ENCODE assay signal across 26 cellular contexts in the genomic region with DNA sequence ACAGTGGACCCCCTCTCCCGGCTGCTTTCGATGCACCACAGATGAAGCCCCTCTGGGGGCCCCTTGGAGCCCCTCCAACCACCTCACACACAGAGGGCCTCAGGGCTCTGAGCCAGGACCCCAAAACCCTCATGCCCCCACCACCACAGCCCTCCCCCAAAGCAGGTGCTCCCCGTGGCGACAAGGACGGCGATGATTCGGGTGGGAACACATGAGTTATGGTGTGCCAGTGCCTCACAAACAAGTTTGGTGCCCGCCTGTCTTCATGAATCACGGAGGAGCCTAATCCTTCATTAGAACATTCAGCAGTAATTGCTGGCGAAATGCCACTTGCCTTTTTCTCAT.
"Had no signal": no experiment of that assay in that cellular context is flagged by ENCODE, and none has a peak within 500 bp of the region (broad histone marks: within the 10 kb centered on the region; RNA-seq: fewer than 3 reads in every experiment).

No MANE protein-coding gene starts in this region.

- H3K4me1 Mint-ChIP-seq: immature natural killer cell had no signal

- H3K9me3 Mint-ChIP-seq: effector memory CD8-positive, alpha-beta T cell; stimulated activated effector memory CD8-positive, alpha-beta T cell treated with anti-CD3 and anti-CD28 coated beads, Interleukin-12 subunit alpha, Interleukin-12 subunit beta, amount 100 ng/mL, for 72 hours; type B pancreatic cell had no signal

- DNase-seq: effector memory CD8-positive, alpha-beta T cell; erythroblast; immature natural killer cell; left ventricle myocardium superior; lower lobe of right lung; mesenchymal stem cell; mucosa of descending colon; naive thymus-derived CD4-positive, alpha-beta T cell; stimulated activated CD4-positive, alpha-beta T cell treated with anti-CD3 and anti-CD28 coated beads, Interleukin-2, amount 100 ng/mL, for 24 hours; stimulated activated CD4-positive, alpha-beta T cell treated with anti-CD3 and anti-CD28 coated beads, Interleukin-4, amount 100 ng/mL, for 24 hours; stimulated activated naive CD4-positive, alpha-beta T cell treated with Interleukin-2 at 50 U/mL for 16 hours; stomach; testis; tibial artery had no signal

- H3K27me3 ChIP-seq: neural progenitor cell, right atrium auricular region, testis, tibial artery had no signal

- H3K27ac ChIP-seq: coronary artery, lower lobe of right lung, neural progenitor cell, prostate gland, right atrium auricular region, stomach, testis, tibial artery had no signal

- FAIRE-seq: endometrium, frontal cortex, keratinocyte had no signal

- H3K9me3 ChIP-seq: mucosa of descending colon, prostate gland, testis had no signal

- H3K36me3 Mint-ChIP-seq: mesothelial cell of epicardium; neural progenitor cell; stimulated activated effector memory CD8-positive, alpha-beta T cell treated with anti-CD3 and anti-CD28 coated beads, Interleukin-12 subunit alpha, Interleukin-12 subunit beta, amount 100 ng/mL, for 72 hours; type B pancreatic cell had no signal

- H3K9ac ChIP-seq: neural progenitor cell had no signal

- H3K4me3 Mint-ChIP-seq: effector memory CD8-positive, alpha-beta T cell; immature natural killer cell; mesothelial cell of epicardium; naive thymus-derived CD4-positive, alpha-beta T cell; nephron; neural progenitor cell; stimulated activated effector memory CD8-positive, alpha-beta T cell treated with anti-CD3 and anti-CD28 coated beads, Interleukin-12 subunit alpha, Interleukin-12 subunit beta, amount 100 ng/mL, for 72 hours; type B pancreatic cell had no signal

- H3K4me3 ChIP-seq: coronary artery, lower lobe of right lung, mucosa of descending colon, neural progenitor cell, prostate gland, right atrium auricular region, stomach, tibial artery had no signal

- H3K36me3 ChIP-seq: lower lobe of right lung, prostate gland, right atrium auricular region, stomach, tibial artery had no signal

- ATAC-seq: effector memory CD8-positive, alpha-beta T cell; left ventricle myocardium superior; lower lobe of right lung; mucosa of descending colon; naive thymus-derived CD4-positive, alpha-beta T cell; sciatic nerve; stimulated activated effector memory CD8-positive, alpha-beta T cell treated with anti-CD3 and anti-CD28 coated beads, Interleukin-12 subunit alpha, Interleukin-12 subunit beta, amount 100 ng/mL, for 72 hours had no signal

- H3K27ac Mint-ChIP-seq: effector memory CD8-positive, alpha-beta T cell; mesothelial cell of epicardium; naive thymus-derived CD4-positive, alpha-beta T cell; nephron; neural progenitor cell; stimulated activated effector memory CD8-positive, alpha-beta T cell treated with anti-CD3 and anti-CD28 coated beads, Interleukin-12 subunit alpha, Interleukin-12 subunit beta, amount 100 ng/mL, for 72 hours; type B pancreatic cell had no signal

- H3K4me1 ChIP-seq: lower lobe of right lung, prostate gland, right atrium auricular region, testis, tibial artery had no signal
